Comparison of ENCODE assay signal across 19 cellular contexts in the genomic region with DNA sequence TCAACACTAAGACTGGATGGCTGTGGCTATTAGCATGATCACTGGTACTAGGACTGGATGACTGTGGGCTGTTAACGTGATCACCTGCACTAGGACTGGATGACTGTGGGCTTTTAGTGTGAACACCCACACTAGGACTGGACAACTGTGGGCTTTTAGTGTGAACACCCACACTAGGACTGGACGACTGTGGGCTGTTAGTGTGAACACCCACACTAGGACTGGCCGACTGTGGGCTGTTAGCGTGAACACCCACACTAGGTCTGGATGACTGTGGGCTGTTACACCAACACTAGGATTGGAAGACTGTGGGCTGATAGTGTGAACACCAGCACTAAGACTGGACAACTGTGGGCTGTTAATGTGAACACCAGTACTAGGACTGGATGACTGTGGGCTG.
DNase-seq lines count a peak whose midpoint lies in the region; ATAC-seq and TF ChIP-seq lines count a peak whose summit lies in the region.
"Had no signal": no experiment of that assay in that cellular context is flagged by ENCODE, and none has a peak within 500 bp of the region (broad histone marks: within the 10 kb centered on the region; RNA-seq: fewer than 3 reads in every experiment).

No MANE protein-coding gene starts in this region.

- DNase-seq in Daoy (ENCODE audit: low read depth) (peak; percentile 1), neuronal stem cell (ENCODE audit: low spot score) (no peak), heart left ventricle (no peak), foreskin melanocyte (no peak)
- DNase-seq in activated CD8-positive, alpha-beta memory T cell treated with anti-CD3 and anti-CD28 coated beads for 24 hours, result no peak
- DNase-seq: AML-193; Caco-2; Calu3; CD4-positive, alpha-beta T cell; CD8-positive, alpha-beta T cell; DMS79 treated with DMSO at 0.1 percent for 48 hours; EL; GDM1 had no signal

- H3K4me1 ChIP-seq in BLaER1 (peaks cover 37% of the 10 kb centered on the region), HEK293 (ENCODE audit: control insufficient read depth, insufficient read depth, low read length) (no peaks in the 10 kb centered on the region), neuronal stem cell (ENCODE audit: control insufficient read depth in 2 of 2, insufficient read depth in 1 of 2, low read depth in 1 of 2, low read length in 2 of 2) (no peaks in the 10 kb centered on the region), heart left ventricle (peaks cover 0 to 5% (median 0%) of the 10 kb centered on the region in 12 donors)
- H3K4me1 ChIP-seq: A549, Caco-2 had no signal

- no peak overlapping the region for H4K91ac ChIP-seq in neuronal stem cell (ENCODE audit: low read depth, low read length, poor library complexity)

- ATAC-seq in heart left ventricle, result no peak
- ATAC-seq: A549; CD8-positive, alpha-beta T cell; GM12878 had no signal

- H3K27ac ChIP-seq in BLaER1, result peak overlapping the region; percentile 82
- no peak overlapping the region for H3K27ac ChIP-seq in HEK293 (ENCODE audit: extremely low read depth, low read depth, low read length)
- no peak overlapping the region for H3K27ac ChIP-seq in neuronal stem cell (replicated peaks; ENCODE audit: low read length)
- no peak overlapping the region for H3K27ac ChIP-seq in heart left ventricle
- H3K27ac ChIP-seq: 22Rv1, A549, C4-2B had no signal

- H3K4me3 ChIP-seq in BLaER1 (no peak overlapping the region), HEK293 (ENCODE audit: low read depth, low read length) (no peak overlapping the region), neuronal stem cell (ENCODE audit: low read length in 2 of 2) (peak overlapping the region in 1 of 2 donors; percentile 38), heart left ventricle (no peak overlapping the region)
- H3K4me3 ChIP-seq: A549, GM12878 had no signal

- H3K9ac ChIP-seq in BLaER1, result no peak overlapping the region
- no peak overlapping the region for H3K9ac ChIP-seq in neuronal stem cell (ENCODE audit: low read depth, low read length, poor library complexity)

- CTCF ChIA-PET in HEK293 (lab: Yijun Ruan, JAX), result no interaction called here

- no peaks in the 10 kb centered on the region for H4K20me1 ChIP-seq in BLaER1

- H3K27me3 ChIP-seq in BLaER1, result no peaks in the 10 kb centered on the region
- no peaks in the 10 kb centered on the region for H3K27me3 ChIP-seq in neuronal stem cell (ENCODE audit: control insufficient read depth in 3 of 3, insufficient read depth in 3 of 3, low read depth in 1 of 3, low read length in 3 of 3)
- no peaks in the 10 kb centered on the region for H3K27me3 ChIP-seq in heart left ventricle

- peak overlapping the region; percentile 63 for H3K14ac ChIP-seq in neuronal stem cell (ENCODE audit: low read length)

- no peak for TF ChIP-seq POLR2A in heart left ventricle (IDR thresholded peaks at IDR 0.05)

- H3K9me3 ChIP-seq in BLaER1 (no peaks in the 10 kb centered on the region), HEK293 (ENCODE audit: control insufficient read depth, insufficient read depth, low read depth, low read length) (no peaks in the 10 kb centered on the region), neuronal stem cell (replicated peaks in 1 of 2; ENCODE audit: control insufficient read depth in 2 of 2, insufficient read depth in 1 of 2, low read depth in 1 of 2, low read length in 2 of 2) (no peaks in the 10 kb centered on the region), heart left ventricle (no peaks in the 10 kb centered on the region)
- H3K9me3 ChIP-seq: A549, Caco-2 had no signal

- intact Hi-C loops in heart left ventricle (cut with DNase I), result no loop called here

- H3K36me3 ChIP-seq in BLaER1 (no peaks in the 10 kb centered on the region), HEK293 (ENCODE audit: control insufficient read depth in 2 of 2, insufficient read depth in 1 of 2, low read length in 2 of 2) (no peaks in the 10 kb centered on the region), neuronal stem cell (replicated peaks in 1 of 2; ENCODE audit: control insufficient read depth in 2 of 2, insufficient read depth in 2 of 2, low read length in 2 of 2) (no peaks in the 10 kb centered on the region), heart left ventricle (no peaks in the 10 kb centered on the region)

- WGBS in neuronal stem cell (ENCODE audit: extremely low coverage in 2 of 2, insufficient read length in 2 of 2, insufficient replicate concordance in 1 of 2), 2 donors, result no CpG with 5 or more reads among the region's 4 CpGs
- 88 to 92% (median 90%) methylated on average over 2 to 4 of the region's 4 CpGs for WGBS in heart left ventricle, 4 donors

- no peak overlapping the region for H2AFZ ChIP-seq in neuronal stem cell (ENCODE audit: low read length)

- no peak overlapping the region for H3K18ac ChIP-seq in neuronal stem cell (ENCODE audit: low read length)

- no peak overlapping the region for H2BK15ac ChIP-seq in neuronal stem cell (ENCODE audit: low read length)

- H2BK12ac ChIP-seq in neuronal stem cell (ENCODE audit: low read length), result no peak overlapping the region

- no peak overlapping the region for H3K23ac ChIP-seq in neuronal stem cell (ENCODE audit: low read depth, low read length, poor library complexity)

- no peak overlapping the region for H2BK120ac ChIP-seq in neuronal stem cell (ENCODE audit: low read depth, low read length)

- H3K4me2 ChIP-seq in BLaER1 (peak overlapping the region; percentile 49), neuronal stem cell (ENCODE audit: insufficient read depth, low read length, poor library complexity, severe bottlenecking) (no peak overlapping the region)
- H3K4me2 ChIP-seq: A549 had no signal

- H2AK5ac ChIP-seq in neuronal stem cell (ENCODE audit: low read depth, low read length), result peak overlapping the region; percentile 67

- H4K8ac ChIP-seq in neuronal stem cell (ENCODE audit: low read depth, low read length), result no peak overlapping the region

- H3K79me1 ChIP-seq in neuronal stem cell (ENCODE audit: low read depth, low read length), result no peaks in the 10 kb centered on the region

- POLR2A ChIA-PET in HEK293 (lab: Yijun Ruan, JAX), result no interaction called here

- H3K4ac ChIP-seq in neuronal stem cell (ENCODE audit: low read length), result no peak overlapping the region

- no peak overlapping the region for H2BK5ac ChIP-seq in neuronal stem cell (ENCODE audit: low read length)

- no peak for TF ChIP-seq CTCF in HEK293 (tag by site-specific recombination; IDR thresholded peaks at IDR 0.05)
- no peak for TF ChIP-seq CTCF in heart left ventricle (IDR thresholded peaks at IDR 0.05)

TF ChIP-seq in HEK293, 187 proteins besides CTCF, POLR2A, EP300 and RAD21:
- TF ChIP-seq KLF10 (tag by site-specific recombination; IDR thresholded peaks at IDR 0.05), result no peak
- TF ChIP-seq EGR2 (tag by site-specific recombination; IDR thresholded peaks at IDR 0.05; ENCODE audit: low read depth), result peak; percentile 85
- TF ChIP-seq ZNF76 (tag by site-specific recombination; IDR thresholded peaks at IDR 0.05; ENCODE audit: borderline replicate concordance, low read depth), result no peak
- TF ChIP-seq ZFHX2 (tag by site-specific recombination; conservative IDR thresholded peaks at IDR 0.05), result peak; percentile 79
TF ChIP-seq in HEK293: peak in this region for 2.
